ENCODE assay signal across 1 cellular context in the genomic region with DNA sequence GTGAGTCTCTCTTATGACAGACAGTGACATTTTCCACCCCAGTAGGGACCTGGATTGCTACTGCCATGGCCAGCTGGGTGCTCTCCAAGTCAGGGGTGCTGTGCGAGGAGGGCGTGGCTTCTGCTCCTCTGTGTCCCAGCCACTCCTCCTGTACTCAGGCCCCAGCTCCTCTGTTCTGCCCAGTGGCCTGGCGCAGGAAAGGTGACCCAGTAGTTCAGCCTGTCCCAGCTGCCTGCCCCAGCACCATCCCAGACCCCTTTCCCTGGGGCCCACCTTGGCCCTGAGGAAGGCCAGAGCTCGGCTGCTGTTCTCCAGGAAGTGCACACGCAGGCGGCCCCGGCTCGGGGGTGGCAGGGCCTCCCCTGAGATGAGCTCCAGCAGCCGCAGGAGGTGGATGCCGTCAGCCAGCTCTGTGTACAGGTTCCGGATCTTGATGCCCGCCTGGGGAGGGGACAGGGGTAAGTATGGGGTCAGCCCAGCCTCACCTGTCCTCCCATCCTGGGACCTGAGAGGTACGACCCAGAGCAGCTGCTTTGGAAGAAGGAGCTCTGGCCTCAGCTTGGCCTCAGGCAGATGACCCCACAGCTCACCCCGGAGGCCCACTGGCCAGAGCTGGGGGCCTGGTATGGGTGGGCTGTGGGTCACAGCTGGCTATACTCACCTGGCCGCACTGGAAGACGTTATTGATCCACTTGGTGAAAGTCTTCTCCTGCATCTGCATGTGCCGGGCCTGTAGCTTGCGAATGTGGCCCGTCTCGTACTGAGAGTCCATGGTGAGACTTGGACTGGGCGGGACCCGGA.
TF ChIP-seq lines count a peak whose summit lies in the region.

No MANE protein-coding gene starts in this region.

TF ChIP-seq in SK-N-SH, 30 proteins besides CTCF, POLR2A, EP300 and RAD21 (continued from another document):
- no peak for TF ChIP-seq REST (IDR thresholded peaks at IDR 0.05; ENCODE audit: low read depth, low read length)
